14 cellular contexts compared by ENCODE assay signal in the genomic region with DNA sequence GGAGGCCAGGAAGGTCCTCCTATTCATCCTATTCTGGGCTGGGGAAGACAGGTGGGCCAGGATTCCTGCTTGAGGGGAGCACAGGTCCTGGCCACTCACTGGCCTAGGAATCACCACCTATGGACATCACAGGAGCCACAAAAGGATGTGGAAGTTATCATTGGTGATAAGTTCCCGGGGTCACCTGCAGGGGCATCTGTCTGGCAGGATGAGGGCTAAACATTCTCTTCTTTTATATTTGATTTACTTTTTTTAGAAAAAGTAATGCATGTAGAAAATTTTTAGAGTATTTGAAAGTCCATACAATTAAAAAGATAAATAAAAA. TPM values are rescaled to one million over a fixed set of nuclear protein-coding genes. Genes with fewer than 3 reads are reported as not detected.
DNase-seq lines count a peak whose midpoint lies in the region; ATAC-seq and TF ChIP-seq lines count a peak whose summit lies in the region.
"Had no signal": no experiment of that assay in that cellular context is flagged by ENCODE, and none has a peak within 500 bp of the region (broad histone marks: within the 10 kb centered on the region; RNA-seq: fewer than 3 reads in every experiment).

No MANE protein-coding gene starts in this region.

- no peaks in the 10 kb centered on the region for H3K27me3 Mint-ChIP-seq in Calu3 (ENCODE audit: unreplicated experiment)
- H3K27me3 Mint-ChIP-seq: activated CD8-positive, alpha-beta T cell treated with anti-CD3 and anti-CD28 coated beads for 36 hours; activated naive CD4-positive, alpha-beta T cell treated with anti-CD3 and anti-CD28 coated beads, Interleukin-2, amount 50 U/mL, for 24 hours had no signal

- peaks cover 8% of the 10 kb centered on the region for H3K4me1 Mint-ChIP-seq in Calu3 (ENCODE audit: low read depth, unreplicated experiment)
- H3K4me1 Mint-ChIP-seq: activated naive CD4-positive, alpha-beta T cell treated with anti-CD3 and anti-CD28 coated beads, Interleukin-2, amount 50 U/mL, for 24 hours had no signal

- CTCF ChIA-PET in Calu3 (lab: Charles Lee) = no interaction called here

- H3K9me3 Mint-ChIP-seq in Calu3 (ENCODE audit: low read depth, unreplicated experiment) = no peaks in the 10 kb centered on the region
- H3K9me3 Mint-ChIP-seq: activated CD8-positive, alpha-beta T cell treated with anti-CD3 and anti-CD28 coated beads for 36 hours; activated naive CD4-positive, alpha-beta T cell treated with anti-CD3 and anti-CD28 coated beads, Interleukin-2, amount 50 U/mL, for 24 hours had no signal

- DNase-seq in upper lobe of right lung = no peak
- no peak for DNase-seq in Calu3
- DNase-seq in iPS-NIHi11 (ENCODE audit: low spot score) = no peak
- DNase-seq in NCI-H446 (lab: John Stamatoyannopoulos, UW) = no peak
- DNase-seq: activated CD8-positive, alpha-beta T cell treated with anti-CD3 and anti-CD28 coated beads for 36 hours; cortex of kidney; foreskin keratinocyte; kidney glomerular epithelial cell; SW 1271 had no signal

- H3K4me3 Mint-ChIP-seq in Calu3 (ENCODE audit: low read depth, unreplicated experiment) = no peak overlapping the region
- H3K4me3 Mint-ChIP-seq: activated CD8-positive, alpha-beta T cell treated with anti-CD3 and anti-CD28 coated beads for 36 hours; activated naive CD4-positive, alpha-beta T cell treated with anti-CD3 and anti-CD28 coated beads, Interleukin-2, amount 50 U/mL, for 24 hours had no signal

- no peaks in the 10 kb centered on the region for H3K9me3 ChIP-seq in upper lobe of right lung

- H3K27ac ChIP-seq in upper lobe of right lung = no peak overlapping the region
- H3K27ac ChIP-seq: foreskin keratinocyte had no signal

- no peak overlapping the region for H3K4me3 ChIP-seq in upper lobe of right lung

- H3K36me3 Mint-ChIP-seq in Calu3 (ENCODE audit: insufficient read depth, unreplicated experiment) = no peaks in the 10 kb centered on the region
- H3K36me3 Mint-ChIP-seq: activated naive CD4-positive, alpha-beta T cell treated with anti-CD3 and anti-CD28 coated beads, Interleukin-2, amount 50 U/mL, for 24 hours had no signal

- peak; percentile 10 for TF ChIP-seq CTCF in upper lobe of right lung (IDR thresholded peaks at IDR 0.05)
- no peak for TF ChIP-seq CTCF in Calu3 (IDR thresholded peaks at IDR 0.05; ENCODE audit: unreplicated experiment)

- H3K4me1 ChIP-seq in upper lobe of right lung = peaks cover 8% of the 10 kb centered on the region

- no peak overlapping the region for H3K27ac Mint-ChIP-seq in Calu3 (ENCODE audit: unreplicated experiment)
- H3K27ac Mint-ChIP-seq: activated CD8-positive, alpha-beta T cell treated with anti-CD3 and anti-CD28 coated beads for 36 hours; activated naive CD4-positive, alpha-beta T cell treated with anti-CD3 and anti-CD28 coated beads, Interleukin-2, amount 50 U/mL, for 24 hours had no signal

- intact Hi-C loops in upper lobe of right lung (cut with DNase I) = no loop called here
- intact Hi-C loops in Calu3 (cut with micrococcal nuclease; ENCODE audit: unreplicated experiment) = no loop called here

- no peaks in the 10 kb centered on the region for H3K36me3 ChIP-seq in upper lobe of right lung

- ATAC-seq in GM19043 (IDR thresholded peaks at IDR 0.05; ENCODE audit: low read depth, unreplicated experiment) (peak; percentile 13), HG02642 (IDR thresholded peaks at IDR 0.05; ENCODE audit: poor library complexity, unreplicated experiment) (peak; percentile 27), HG03457 (IDR thresholded peaks at IDR 0.05; ENCODE audit: unreplicated experiment) (peak; percentile 5), upper lobe of right lung (no peak)
- ATAC-seq: activated CD8-positive, alpha-beta T cell treated with anti-CD3 and anti-CD28 coated beads for 36 hours; foreskin keratinocyte had no signal

- no TSS peak for BruUV-seq in Calu3 (replicated peaks; lab: Mats Ljungman, UMichigan)

- H3K27me3 ChIP-seq in upper lobe of right lung = no peaks in the 10 kb centered on the region
- H3K27me3 ChIP-seq: foreskin keratinocyte had no signal

RNA-seq across cellular contexts. Expression of a gene that starts 33.2 kb away (rescaled TPM):
- 44.8 TPM for total RNA-seq in upper lobe of right lung
- total RNA-seq in Calu3 (2022) = 24.3 and 33.4 TPM in 2 replicates
- total RNA-seq: myocyte had no signal
